14 cellular contexts compared by ENCODE assay signal in genomic region chr1:54110991-54111390, GRCh38. TPM values are rescaled to one million over a fixed set of nuclear protein-coding genes. Genes with fewer than 3 reads are reported as not detected.
A peak's percentile ranks its signal among the peaks of the same experiment; 100 is the strongest.
DNase-seq lines count a peak whose midpoint lies in the region; ATAC-seq and TF ChIP-seq lines count a peak whose summit lies in the region.
"Had no signal": no experiment of that assay in that cellular context is flagged by ENCODE, and none has a peak within 500 bp of the region (broad histone marks: within the 10 kb centered on the region; RNA-seq: fewer than 3 reads in every experiment).

No MANE protein-coding gene starts in this region.

- no peak overlapping the region for H3K4me3 Mint-ChIP-seq in activated CD4-positive, alpha-beta memory T cell treated with anti-CD3 and anti-CD28 coated beads, Interleukin-2, amount 10 ng/mL, durations not matched to agents 7 days and 5 days
- no peak overlapping the region for H3K4me3 Mint-ChIP-seq in activated CD4-positive, alpha-beta memory T cell treated with anti-CD3 and anti-CD28 coated beads for 36 hours
- H3K4me3 Mint-ChIP-seq in chondrocyte (ENCODE audit: unreplicated experiment): no peak overlapping the region
- H3K4me3 Mint-ChIP-seq: CD8-positive, alpha-beta memory T cell had no signal

- no peak for ATAC-seq in GM21737 (IDR thresholded peaks at IDR 0.05; ENCODE audit: unreplicated experiment)

- H3K9me3 Mint-ChIP-seq in activated CD4-positive, alpha-beta memory T cell treated with anti-CD3 and anti-CD28 coated beads, Interleukin-2, amount 10 ng/mL, durations not matched to agents 7 days and 5 days: no peaks in the 10 kb centered on the region
- no peaks in the 10 kb centered on the region for H3K9me3 Mint-ChIP-seq in activated CD4-positive, alpha-beta memory T cell treated with anti-CD3 and anti-CD28 coated beads for 36 hours
- H3K9me3 Mint-ChIP-seq in chondrocyte (ENCODE audit: low read depth): no peaks in the 10 kb centered on the region
- H3K9me3 Mint-ChIP-seq: CD8-positive, alpha-beta memory T cell had no signal

- peak; percentile 1 for DNase-seq in activated CD4-positive, alpha-beta memory T cell treated with anti-CD3 and anti-CD28 coated beads, Interleukin-2, amount 10 ng/mL, durations not matched to agents 7 days and 5 days
- DNase-seq in activated CD4-positive, alpha-beta memory T cell treated with anti-CD3 and anti-CD28 coated beads for 36 hours: no peak
- DNase-seq in NCI-H446 treated with DMSO at 0.1 percent for 48 hours (lab: John Stamatoyannopoulos, UW) (peak; percentile 25), chondrocyte (ENCODE audit: low spot score) (peak; percentile 76), posterior cingulate gyrus (peak in 7 of 10 donors; percentile 40 to 94 (median 63)), GDM1 (lab: John Stamatoyannopoulos, UW) (no peak), NCI-H526 (lab: John Stamatoyannopoulos, UW) (no peak)
- DNase-seq: CD8-positive, alpha-beta memory T cell; DMS153; NCI-H1436 treated with DMSO at 0.1 percent for 48 hours; NCI-H345; SHP77 had no signal

- H3K4me1 Mint-ChIP-seq in activated CD4-positive, alpha-beta memory T cell treated with anti-CD3 and anti-CD28 coated beads, Interleukin-2, amount 10 ng/mL, durations not matched to agents 7 days and 5 days: no peaks in the 10 kb centered on the region
- H3K4me1 Mint-ChIP-seq in activated CD4-positive, alpha-beta memory T cell treated with anti-CD3 and anti-CD28 coated beads for 36 hours (ENCODE audit: low read depth): no peaks in the 10 kb centered on the region
- H3K4me1 Mint-ChIP-seq in chondrocyte (ENCODE audit: low read depth): no peaks in the 10 kb centered on the region
- H3K4me1 Mint-ChIP-seq: CD8-positive, alpha-beta memory T cell had no signal

- CTCF ChIA-PET in activated CD4-positive, alpha-beta memory T cell treated with anti-CD3 and anti-CD28 coated beads, Interleukin-2, amount 10 ng/mL, durations not matched to agents 7 days and 5 days (lab: Charles Lee): no interaction called here
- CTCF ChIA-PET in activated CD4-positive, alpha-beta memory T cell treated with anti-CD3 and anti-CD28 coated beads for 36 hours (lab: Charles Lee): interaction anchor here (1.1 kb wide), 2 partner anchors 10 to 29 kb away, joined by 3 read pairs; no protein-coding TSS in a partner anchor

- intact Hi-C loops in activated CD4-positive, alpha-beta memory T cell treated with anti-CD3 and anti-CD28 coated beads for 36 hours (cut with micrococcal nuclease): no loop called here
- intact Hi-C loops in posterior cingulate gyrus (cut with DNase I): no loop called here

- no peaks in the 10 kb centered on the region for H3K36me3 Mint-ChIP-seq in activated CD4-positive, alpha-beta memory T cell treated with anti-CD3 and anti-CD28 coated beads, Interleukin-2, amount 10 ng/mL, durations not matched to agents 7 days and 5 days (ENCODE audit: low read depth)
- no peaks in the 10 kb centered on the region for H3K36me3 Mint-ChIP-seq in activated CD4-positive, alpha-beta memory T cell treated with anti-CD3 and anti-CD28 coated beads for 36 hours
- no peaks in the 10 kb centered on the region for H3K36me3 Mint-ChIP-seq in chondrocyte (ENCODE audit: low read depth)
- H3K36me3 Mint-ChIP-seq: CD8-positive, alpha-beta memory T cell had no signal

- no peak for TF ChIP-seq CTCF in chondrocyte (IDR thresholded peaks at IDR 0.05)

- no peak overlapping the region for H3K27ac Mint-ChIP-seq in activated CD4-positive, alpha-beta memory T cell treated with anti-CD3 and anti-CD28 coated beads, Interleukin-2, amount 10 ng/mL, durations not matched to agents 7 days and 5 days
- no peak overlapping the region for H3K27ac Mint-ChIP-seq in activated CD4-positive, alpha-beta memory T cell treated with anti-CD3 and anti-CD28 coated beads for 36 hours
- no peak overlapping the region for H3K27ac Mint-ChIP-seq in chondrocyte (ENCODE audit: unreplicated experiment)
- H3K27ac Mint-ChIP-seq: CD8-positive, alpha-beta memory T cell had no signal

- POLR2A ChIA-PET in activated CD4-positive, alpha-beta memory T cell treated with anti-CD3 and anti-CD28 coated beads, Interleukin-2, amount 10 ng/mL, durations not matched to agents 7 days and 5 days (lab: Charles Lee): no interaction called here
- POLR2A ChIA-PET in activated CD4-positive, alpha-beta memory T cell treated with anti-CD3 and anti-CD28 coated beads for 36 hours (lab: Charles Lee): no interaction called here

- no peaks in the 10 kb centered on the region for H3K27me3 Mint-ChIP-seq in activated CD4-positive, alpha-beta memory T cell treated with anti-CD3 and anti-CD28 coated beads, Interleukin-2, amount 10 ng/mL, durations not matched to agents 7 days and 5 days
- no peaks in the 10 kb centered on the region for H3K27me3 Mint-ChIP-seq in activated CD4-positive, alpha-beta memory T cell treated with anti-CD3 and anti-CD28 coated beads for 36 hours
- no peaks in the 10 kb centered on the region for H3K27me3 Mint-ChIP-seq in chondrocyte (ENCODE audit: low read depth)

RNA-seq across cellular contexts. Expression of gene CDCP2, which starts 41.8 kb away (rescaled TPM):
- not detected for total RNA-seq in activated CD4-positive, alpha-beta memory T cell treated with anti-CD3 and anti-CD28 coated beads, Interleukin-2, amount 10 ng/mL, durations not matched to agents 7 days and 5 days
- total RNA-seq in activated CD4-positive, alpha-beta memory T cell treated with anti-CD3 and anti-CD28 coated beads for 36 hours: not detected
- total RNA-seq in chondrocyte: not detected in 3 replicates
- total RNA-seq: CD8-positive, alpha-beta memory T cell; Peyer's patch had no signal

RNA-seq across cellular contexts. Expression of gene TCEANC2, which starts 57.6 kb away (rescaled TPM):
- 10 to 100 TPM; 11.5 to 13.5 TPM for total RNA-seq in activated CD4-positive, alpha-beta memory T cell treated with anti-CD3 and anti-CD28 coated beads, Interleukin-2, amount 10 ng/mL, durations not matched to agents 7 days and 5 days
- total RNA-seq in activated CD4-positive, alpha-beta memory T cell treated with anti-CD3 and anti-CD28 coated beads for 36 hours: 10 to 100 TPM; 12.8 to 13.6 TPM
- 3.6 to 4.8 TPM (median 3.9 TPM) in 3 replicates for total RNA-seq in chondrocyte

RNA-seq across cellular contexts. Expression of gene TMEM59, which starts 58.0 kb away (rescaled TPM):
- 100 to 1,000 TPM; 278 to 280 TPM for total RNA-seq in activated CD4-positive, alpha-beta memory T cell treated with anti-CD3 and anti-CD28 coated beads, Interleukin-2, amount 10 ng/mL, durations not matched to agents 7 days and 5 days
- total RNA-seq in activated CD4-positive, alpha-beta memory T cell treated with anti-CD3 and anti-CD28 coated beads for 36 hours: 100 to 1,000 TPM; 142 to 149 TPM
- total RNA-seq in chondrocyte: 294 to 335 TPM (median 301 TPM) in 3 replicates

Comparison
In these comparisons a context has a peak if more than half of its experiments do, and no peak if none do; other contexts are left out.
1. DNase-seq: peak in activated CD4-positive, alpha-beta memory T cell treated with anti-CD3 and anti-CD28 coated beads, Interleukin-2, amount 10 ng/mL, durations not matched to agents 7 days and 5 days (single experiment), NCI-H446 treated with DMSO at 0.1 percent for 48 hours (single experiment), chondrocyte (single experiment) and posterior cingulate gyrus (7 of 10); none in activated CD4-positive, alpha-beta memory T cell treated with anti-CD3 and anti-CD28 coated beads for 36 hours (single experiment), GDM1 (single experiment) and NCI-H526 (0 of 2).